ENCODE assay signal across 15 cellular contexts in genomic region chr12:50581226-50582184, GRCh38.
DNase-seq lines count a peak whose midpoint lies in the region; ATAC-seq and TF ChIP-seq lines count a peak whose summit lies in the region.
"Had no signal": no experiment of that assay in that cellular context is flagged by ENCODE, and none has a peak within 500 bp of the region (broad histone marks: within the 10 kb centered on the region; RNA-seq: fewer than 3 reads in every experiment).

No MANE protein-coding gene starts in this region.

- H3K4me1 ChIP-seq in HUES6 (ENCODE audit: control insufficient read depth, insufficient read depth, low read length) = peaks cover 23% of the 10 kb centered on the region
- H3K4me1 ChIP-seq in MM.1S (ENCODE audit: low read length) = no peaks in the 10 kb centered on the region
- H3K4me1 ChIP-seq: SJCRH30 had no signal

- H3K4me3 Mint-ChIP-seq in chondrocyte (ENCODE audit: unreplicated experiment) (no peak overlapping the region), natural killer cell (no peak overlapping the region)
- H3K4me3 Mint-ChIP-seq: CD8-positive, alpha-beta memory T cell; dendritic cell treated with granulocyte-macrophage colony-stimulating factor and Interleukin-4, amounts not matched to agents 40 ng/mL and 50 ng/mL, for 4 days had no signal

- H3K9me2 ChIP-seq in MM.1S (replicated peaks; ENCODE audit: insufficient read depth, low read length) = no peaks in the 10 kb centered on the region

- no peaks in the 10 kb centered on the region for H3K27me3 ChIP-seq in HUES6 (ENCODE audit: control insufficient read depth, insufficient read depth, low read length)
- H3K27me3 ChIP-seq in MM.1S (replicated peaks; ENCODE audit: insufficient read depth, low read length) = no peaks in the 10 kb centered on the region
- H3K27me3 ChIP-seq: SJCRH30 had no signal

- H3K27ac Mint-ChIP-seq in chondrocyte (ENCODE audit: unreplicated experiment) = peak overlapping the region; percentile 75
- peak overlapping the region in 1 of 2 donors; percentile 50 for H3K27ac Mint-ChIP-seq in natural killer cell
- H3K27ac Mint-ChIP-seq: CD8-positive, alpha-beta memory T cell had no signal

- H3K27ac ChIP-seq in HUES6 (ENCODE audit: low read depth, low read length) (0 out of 2 replicates have a peak overlapping the region, but pooled peaks have one; percentile 3), MM.1S (ENCODE audit: low read length) (no peak overlapping the region)
- H3K27ac ChIP-seq: SJCRH30 had no signal

- H3K27me3 Mint-ChIP-seq in chondrocyte (ENCODE audit: low read depth) (no peaks in the 10 kb centered on the region), natural killer cell (ENCODE audit: low read depth in 2 of 2) (no peaks in the 10 kb centered on the region)
- H3K27me3 Mint-ChIP-seq: CD8-positive, alpha-beta memory T cell; dendritic cell treated with granulocyte-macrophage colony-stimulating factor and Interleukin-4, amounts not matched to agents 40 ng/mL and 50 ng/mL, for 4 days had no signal

- H2AFZ ChIP-seq in MM.1S (ENCODE audit: low read length) = no peak overlapping the region

- intact Hi-C loops in natural killer cell (cut with micrococcal nuclease) = no loop called here

- no peak overlapping the region for H3K4me3 ChIP-seq in HUES6 (ENCODE audit: low read depth, low read length)
- H3K4me3 ChIP-seq in MM.1S (ENCODE audit: low read length) = no peak overlapping the region
- H3K4me3 ChIP-seq: SJCRH30 had no signal

- H3F3A ChIP-seq in MM.1S (ENCODE audit: insufficient read depth, low read length) = no peaks in the 10 kb centered on the region

- H3K9me3 Mint-ChIP-seq in chondrocyte (ENCODE audit: low read depth) = no peaks in the 10 kb centered on the region
- no peaks in the 10 kb centered on the region for H3K9me3 Mint-ChIP-seq in natural killer cell
- H3K9me3 Mint-ChIP-seq: CD8-positive, alpha-beta memory T cell; dendritic cell treated with granulocyte-macrophage colony-stimulating factor and Interleukin-4, amounts not matched to agents 40 ng/mL and 50 ng/mL, for 4 days had no signal

- H3K4me1 Mint-ChIP-seq in chondrocyte (ENCODE audit: low read depth) (peaks cover 31% of the 10 kb centered on the region), natural killer cell (peaks cover 19 to 20% of the 10 kb centered on the region in 2 donors)

- H3K9me3 ChIP-seq in HUES6 (ENCODE audit: control insufficient read depth, insufficient read depth, low read depth, low read length) = no peaks in the 10 kb centered on the region
- H3K9me3 ChIP-seq in MM.1S (replicated peaks; ENCODE audit: insufficient read depth, low read length) = no peaks in the 10 kb centered on the region
- H3K9me3 ChIP-seq: SJCRH30 had no signal

- H3K79me2 ChIP-seq in MM.1S (ENCODE audit: low read length) = 0 out of 2 replicates have a peak, but pooled peaks cover 2% of the 10 kb centered on the region

- H3K9ac ChIP-seq in HUES6 (ENCODE audit: low read length) = no peak overlapping the region
- no peak overlapping the region for H3K9ac ChIP-seq in MM.1S (ENCODE audit: low read length)

- ATAC-seq in natural killer cell = peak; percentile 21 to 77 (median 52)

- H4K20me1 ChIP-seq in MM.1S (ENCODE audit: insufficient read depth, low read length) = no peaks in the 10 kb centered on the region

- in situ Hi-C loops in GM13977 (cut with MboI; ENCODE audit: low pct_unique_long_range_greater_than_20kb, low sequenced_read_pairs, unreplicated experiment) = no loop called here

- TF ChIP-seq CTCF in chondrocyte (IDR thresholded peaks at IDR 0.05) (no peak), natural killer cell (IDR thresholded peaks at IDR 0.05) (no peak), GM13977 (IDR thresholded peaks at IDR 0.05; ENCODE audit: extremely low read depth, insufficient read depth, missing control alignments) (no peak), MM.1S (IDR thresholded peaks at IDR 0.05; ENCODE audit: low read length) (no peak)

- H3K4me2 ChIP-seq in MM.1S (ENCODE audit: low read depth, low read length) = no peak overlapping the region

- peak; percentile 64 for DNase-seq in AG08395 (ENCODE audit: low spot score)
- DNase-seq in chondrocyte (ENCODE audit: low spot score) = no peak
- DNase-seq in natural killer cell = no peak
- no peak for DNase-seq in stimulated activated CD4-positive, alpha-beta T cell treated with anti-CD3 and anti-CD28 coated beads, Interleukin-15, amount 100 ng/mL, for 24 hours
- no peak for DNase-seq in GM13977 (ENCODE audit: low spot score)
- DNase-seq in NCI-H2107 treated with DMSO at 0.1 percent for 48 hours (lab: John Stamatoyannopoulos, UW; ENCODE audit: unreplicated experiment) = no peak
- no peak for DNase-seq in MM.1S
- DNase-seq: CD8-positive, alpha-beta memory T cell; kidney; NCI-H1436; SJCRH30; small intestine; stimulated activated naive CD4-positive, alpha-beta T cell treated with Interleukin-2 at 50 U/mL for 16 hours had no signal

- H3K36me3 Mint-ChIP-seq in chondrocyte (ENCODE audit: low read depth) = no peaks in the 10 kb centered on the region
- no peaks in the 10 kb centered on the region for H3K36me3 Mint-ChIP-seq in natural killer cell

- H3K36me3 ChIP-seq in HUES6 (ENCODE audit: control insufficient read depth, insufficient read depth, low read length) (no peaks in the 10 kb centered on the region), MM.1S (replicated peaks; ENCODE audit: insufficient read depth, low read length) (no peaks in the 10 kb centered on the region)
